Comparison of ENCODE assay signal across 20 cellular contexts in genomic region chr4:3341760-3342159, GRCh38. TPM values are rescaled to one million over a fixed set of nuclear protein-coding genes. Genes with fewer than 3 reads are reported as not detected.
A peak's percentile ranks its signal among the peaks of the same experiment; 100 is the strongest.
DNase-seq lines count a peak whose midpoint lies in the region; TF ChIP-seq lines count a peak whose summit lies in the region.
"Had no signal": no experiment of that assay in that cellular context is flagged by ENCODE, and none has a peak within 500 bp of the region (broad histone marks: within the 10 kb centered on the region; RNA-seq: fewer than 3 reads in every experiment).

No MANE protein-coding gene starts in this region.

- DNase-seq in A673 (ENCODE audit: low spot score) (peak; percentile 60), OCI-LY7 (ENCODE audit: low spot score) (no peak), fibroblast of lung (ENCODE audit: low read depth in 2 of 2) (no peak), dedifferentiated amniotic fluid mesenchymal stem cell (ENCODE audit: extremely low spot score) (no peak), mammary epithelial cell (no peak), NCI-H2196 (lab: John Stamatoyannopoulos, UW; ENCODE audit: unreplicated experiment) (no peak), NCI-H146 (lab: John Stamatoyannopoulos, UW) (no peak)
- DNase-seq: activated CD4-positive, alpha-beta T cell treated with anti-CD3 and anti-CD28 coated beads for 4 hours; BE2C; DMS 273 treated with DMSO at 0.1 percent for 48 hours; dorsolateral prefrontal cortex; foreskin melanocyte; hippocampal formation; NCI-H510A; stimulated activated CD4-positive, alpha-beta T cell treated with anti-CD3 and anti-CD28 coated beads, Interleukin-4, amount 100 ng/mL, for 4 hours; upper lobe of left lung had no signal

- no peaks in the 10 kb centered on the region for H3K27me3 ChIP-seq in A673 (replicated peaks; ENCODE audit: insufficient read depth, low read depth, low read length, poor library complexity)
- no peaks in the 10 kb centered on the region for H3K27me3 ChIP-seq in BLaER1 treated with 17β-estradiol and CSF1 and Interleukin-3, amounts not matched to agents 10 nM and 100 nM
- no peaks in the 10 kb centered on the region for H3K27me3 ChIP-seq in fibroblast of lung (ENCODE audit: control insufficient read depth, insufficient read depth, low read length)
- H3K27me3 ChIP-seq in mammary epithelial cell (ENCODE audit: insufficient read depth, low read length) = no peaks in the 10 kb centered on the region
- H3K27me3 ChIP-seq: BE2C, dorsolateral prefrontal cortex, upper lobe of left lung had no signal

- CTCF ChIA-PET in A673 (lab: Charles Lee) = interaction anchor here (0.5 to 1.2 kb wide), 3 partner anchors 23 to 565 kb away, joined by 4 to 9 read pairs (median 6); no protein-coding TSS in a partner anchor
- CTCF ChIA-PET in OCI-LY7 (lab: Charles Lee; ENCODE audit: unreplicated experiment) = no interaction called here
- CTCF ChIA-PET in mammary epithelial cell (lab: Charles Lee; ENCODE audit: low non-redundant PET) = interaction anchor here (0.6 kb wide), 1 partner anchor 412 kb away, joined by 5 read pairs; no protein-coding TSS in a partner anchor

- dilution Hi-C loops in mammary epithelial cell (cut with HindIII; ENCODE audit: low sequenced_read_pairs) = no loop called here

- H3K9me3 ChIP-seq in A673 (ENCODE audit: low read depth, low read length, poor library complexity, severe bottlenecking) (no peaks in the 10 kb centered on the region), OCI-LY7 (ENCODE audit: low read length) (no peaks in the 10 kb centered on the region), fibroblast of lung (ENCODE audit: control insufficient read depth, insufficient read depth, low read depth, low read length) (no peaks in the 10 kb centered on the region), mammary epithelial cell (replicated peaks; ENCODE audit: insufficient read depth, low read length) (no peaks in the 10 kb centered on the region)
- H3K9me3 ChIP-seq in BLaER1 treated with 17β-estradiol and CSF1 and Interleukin-3, amounts not matched to agents 10 nM and 100 nM (replicated peaks in 1 of 11) = no peaks in the 10 kb centered on the region
- H3K9me3 ChIP-seq: BE2C, upper lobe of left lung had no signal

- intact Hi-C loops in A673 (cut with micrococcal nuclease; ENCODE audit: unreplicated experiment) (no loop called here), OCI-LY7 (cut with micrococcal nuclease; ENCODE audit: unreplicated experiment) (loop anchor here (1.0 kb wide), 1 partner anchor 102 kb away; no protein-coding TSS in a partner anchor), mammary epithelial cell (cut with micrococcal nuclease) (loop anchor here (1.0 to 2.0 kb wide), 3 partner anchors 149 to 294 kb away; no protein-coding TSS in a partner anchor)

- no peaks in the 10 kb centered on the region for H3K9me2 ChIP-seq in OCI-LY7 (ENCODE audit: insufficient read depth, low read length)

- H2AFZ ChIP-seq in OCI-LY7 (ENCODE audit: low read length) (no peak overlapping the region), fibroblast of lung (ENCODE audit: low read length) (no peak overlapping the region), mammary epithelial cell (ENCODE audit: low read depth, low read length) (no peak overlapping the region)
- H2AFZ ChIP-seq: GM23248 had no signal

- H3K9ac ChIP-seq in BLaER1 treated with 17β-estradiol and CSF1 and Interleukin-3, amounts not matched to agents 10 nM and 100 nM = peak overlapping the region in 6 of 11 experiments; percentile 2 to 48 (median 21); a peak in 5 of 22 replicates
- H3K9ac ChIP-seq in fibroblast of lung (ENCODE audit: insufficient read depth, low read length) = no peak overlapping the region
- H3K9ac ChIP-seq in mammary epithelial cell (ENCODE audit: insufficient read depth, low read length) = no peak overlapping the region
- H3K9ac ChIP-seq: GM23248 had no signal

- peak overlapping the region; percentile 53 to 89 (median 78) for H3K4me2 ChIP-seq in BLaER1 treated with 17β-estradiol and CSF1 and Interleukin-3, amounts not matched to agents 10 nM and 100 nM
- peak overlapping the region; percentile 16; the same call in 1 of the 2 replicates for H3K4me2 ChIP-seq in OCI-LY7 (ENCODE audit: low read length)
- H3K4me2 ChIP-seq in fibroblast of lung (ENCODE audit: extremely low read depth, insufficient read depth, low read length) = peak overlapping the region; percentile 75
- no peak overlapping the region for H3K4me2 ChIP-seq in mammary epithelial cell (ENCODE audit: insufficient read depth, low read depth, low read length)

- peaks cover 71% of the 10 kb centered on the region for H3K4me1 ChIP-seq in A673 (ENCODE audit: insufficient read depth, low read length, poor library complexity, severe bottlenecking)
- H3K4me1 ChIP-seq in BLaER1 treated with 17β-estradiol and CSF1 and Interleukin-3, amounts not matched to agents 10 nM and 100 nM = peaks cover 20 to 93% (median 84%) of the 10 kb centered on the region in 10 experiments
- H3K4me1 ChIP-seq in OCI-LY7 (ENCODE audit: insufficient read depth, low read length, poor library complexity, severe bottlenecking) = peaks cover 7% of the 10 kb centered on the region
- peaks cover 2% of the 10 kb centered on the region for H3K4me1 ChIP-seq in fibroblast of lung (ENCODE audit: control insufficient read depth, extremely low read depth, insufficient read depth, low read length)
- no peaks in the 10 kb centered on the region for H3K4me1 ChIP-seq in mammary epithelial cell (ENCODE audit: insufficient read depth, low read length)

- peaks cover 5% of the 10 kb centered on the region for H3K36me3 ChIP-seq in A673 (ENCODE audit: insufficient read depth, low read length, poor library complexity, severe bottlenecking)
- peaks cover 18 to 48% (median 31%) of the 10 kb centered on the region in 11 experiments for H3K36me3 ChIP-seq in BLaER1 treated with 17β-estradiol and CSF1 and Interleukin-3, amounts not matched to agents 10 nM and 100 nM
- no peaks in the 10 kb centered on the region for H3K36me3 ChIP-seq in OCI-LY7 (ENCODE audit: insufficient read depth, low read length)
- H3K36me3 ChIP-seq in fibroblast of lung (ENCODE audit: control insufficient read depth, insufficient read depth, low read length) = no peaks in the 10 kb centered on the region
- no peaks in the 10 kb centered on the region for H3K36me3 ChIP-seq in mammary epithelial cell (ENCODE audit: insufficient read depth, low read length)
- H3K36me3 ChIP-seq: BE2C had no signal

- no TSS peak for BruUV-seq in A673 (replicated peaks; lab: Mats Ljungman, UMichigan)
- BruUV-seq in OCI-LY7 (replicated peaks; lab: Mats Ljungman, UMichigan) = no TSS peak
- no TSS peak for BruUV-seq in mammary epithelial cell (replicated peaks; lab: Mats Ljungman, UMichigan)

- POLR2A ChIA-PET in A673 (lab: Charles Lee; ENCODE audit: low non-redundant PET) = no interaction called here
- POLR2A ChIA-PET in OCI-LY7 (lab: Charles Lee) = no interaction called here

- H4K20me1 ChIP-seq in BLaER1 treated with 17β-estradiol and CSF1 and Interleukin-3, amounts not matched to agents 10 nM and 100 nM = peaks cover 0 to 93% (median 77%) of the 10 kb centered on the region in 11 experiments; a peak in 20 of 22 replicates
- no peaks in the 10 kb centered on the region for H4K20me1 ChIP-seq in OCI-LY7 (ENCODE audit: insufficient read depth, low read length)
- H4K20me1 ChIP-seq in fibroblast of lung (ENCODE audit: control insufficient read depth, extremely low read depth, insufficient read depth, low read length) = no peaks in the 10 kb centered on the region
- no peaks in the 10 kb centered on the region for H4K20me1 ChIP-seq in mammary epithelial cell (ENCODE audit: insufficient read depth, low read length)

- in situ Hi-C loops in mammary epithelial cell (cut with MboI; ENCODE audit: low sequenced_read_pairs in 2 of 2) = loop anchor here in 1 of 2 donors (25.0 kb wide), 1 partner anchor 229 kb away; no protein-coding TSS in a partner anchor

- H3K79me2 ChIP-seq in OCI-LY7 (ENCODE audit: insufficient read depth, low read depth, low read length) = no peaks in the 10 kb centered on the region
- no peaks in the 10 kb centered on the region for H3K79me2 ChIP-seq in fibroblast of lung (ENCODE audit: control insufficient read depth, insufficient read depth, low read length)
- no peaks in the 10 kb centered on the region for H3K79me2 ChIP-seq in mammary epithelial cell (ENCODE audit: insufficient read depth, low read length)

- H3K27ac ChIP-seq in A673 (ENCODE audit: low read depth, low read length, poor library complexity, severe bottlenecking) (peak overlapping the region; percentile 75), OCI-LY7 (ENCODE audit: low read depth, low read length, poor library complexity, severe bottlenecking) (no peak overlapping the region), fibroblast of lung (ENCODE audit: insufficient read depth, low read length) (peak overlapping the region; percentile 58), mammary epithelial cell (ENCODE audit: insufficient read depth, low read depth, low read length) (no peak overlapping the region)
- H3K27ac ChIP-seq in BLaER1 treated with 17β-estradiol and CSF1 and Interleukin-3, amounts not matched to agents 10 nM and 100 nM = peak overlapping the region in 7 of 11 experiments; percentile 6 to 51 (median 44); a peak in 8 of 22 replicates
- H3K27ac ChIP-seq: GM23248, RWPE1 had no signal

- H3K4me3 ChIP-seq in A673 (ENCODE audit: low read depth, low read length, poor library complexity, severe bottlenecking) (peak overlapping the region; percentile 9), OCI-LY7 (ENCODE audit: low read depth, low read length, poor library complexity, severe bottlenecking) (no peak overlapping the region), fibroblast of lung (replicated peaks in 1 of 4; ENCODE audit: control extremely low read depth in 1 of 4, insufficient read depth in 1 of 4, low read depth in 3 of 4, low read length in 4 of 4) (no peak overlapping the region), mammary epithelial cell (replicated peaks in 1 of 3; ENCODE audit: insufficient read depth in 1 of 3, low read depth in 2 of 3, low read length in 3 of 3) (no peak overlapping the region)
- H3K4me3 ChIP-seq in BLaER1 treated with 17β-estradiol and CSF1 and Interleukin-3, amounts not matched to agents 10 nM and 100 nM = peak overlapping the region in 2 of 10 experiments; percentile 6 to 54; a peak in 3 of 20 replicates
- H3K4me3 ChIP-seq: GM23248, lung, upper lobe of left lung had no signal

- WGBS in mammary epithelial cell (ENCODE audit: low coverage, missing lambda C conversion rate) = 83% methylated on average over 2 of the region's 7 CpGs

- no peak for TF ChIP-seq CTCF in A673 (conservative IDR thresholded peaks at IDR 0.05; ENCODE audit: low read depth, low read length)
- no peak for TF ChIP-seq CTCF in OCI-LY7 (conservative IDR thresholded peaks at IDR 0.05; ENCODE audit: low read length)
- TF ChIP-seq CTCF in fibroblast of lung (conservative IDR thresholded peaks at IDR 0.05 in 1 of 2, IDR thresholded peaks at IDR 0.05 in 1 of 2; ENCODE audit: low read depth in 1 of 2, low read length in 2 of 2) = no peak
- no peak for TF ChIP-seq CTCF in mammary epithelial cell (conservative IDR thresholded peaks at IDR 0.05 in 1 of 2, IDR thresholded peaks at IDR 0.05 in 1 of 2; ENCODE audit: extremely low read depth in 1 of 2, insufficient read depth in 1 of 2, low read depth in 1 of 2, low read length in 2 of 2)

RNA-seq across cellular contexts. Expression of gene RGS12, which starts 48.9 kb away (rescaled TPM):
- total RNA-seq in A673 (2021) (53.9 and 56.7 TPM in 2 replicates), OCI-LY7 (2022) (5.2 and 6.5 TPM in 2 replicates), fibroblast of lung (15.7 and 21.1 TPM in 2 replicates), mammary epithelial cell (10 to 100 TPM; 72.5 to 91.4 TPM)
- 6.4 and 9.4 TPM in 2 replicates for total RNA-seq in OCI-LY7 (2014; rRNA removed; shearing (Covaris generic))
- polyA plus RNA-seq in fibroblast of lung (5.1 and 19.7 TPM in 2 replicates), mammary epithelial cell (30.9 TPM)
- 17.1 and 18.3 TPM in 2 replicates for polyA plus RNA-seq in fibroblast of lung (2012)
- polyA minus RNA-seq in fibroblast of lung (ENCODE audit: low replicate concordance) (9.1 and 38.3 TPM in 2 replicates), mammary epithelial cell (41.6 TPM)

Comparison
In these comparisons a context has a peak if more than half of its experiments do, and no peak if none do; other contexts are left out.
1. H3K27ac ChIP-seq: peak in A673 (single experiment), BLaER1 treated with 17β-estradiol and CSF1 and Interleukin-3, amounts not matched to agents 10 nM and 100 nM (7 of 11) and fibroblast of lung (single experiment); none in OCI-LY7 (single experiment) and mammary epithelial cell (single experiment).
2. H3K9ac ChIP-seq: peak in BLaER1 treated with 17β-estradiol and CSF1 and Interleukin-3, amounts not matched to agents 10 nM and 100 nM (6 of 11); none in fibroblast of lung (single experiment) and mammary epithelial cell (single experiment).